Comparison of ENCODE assay signal across 9 cellular contexts in the genomic region with DNA sequence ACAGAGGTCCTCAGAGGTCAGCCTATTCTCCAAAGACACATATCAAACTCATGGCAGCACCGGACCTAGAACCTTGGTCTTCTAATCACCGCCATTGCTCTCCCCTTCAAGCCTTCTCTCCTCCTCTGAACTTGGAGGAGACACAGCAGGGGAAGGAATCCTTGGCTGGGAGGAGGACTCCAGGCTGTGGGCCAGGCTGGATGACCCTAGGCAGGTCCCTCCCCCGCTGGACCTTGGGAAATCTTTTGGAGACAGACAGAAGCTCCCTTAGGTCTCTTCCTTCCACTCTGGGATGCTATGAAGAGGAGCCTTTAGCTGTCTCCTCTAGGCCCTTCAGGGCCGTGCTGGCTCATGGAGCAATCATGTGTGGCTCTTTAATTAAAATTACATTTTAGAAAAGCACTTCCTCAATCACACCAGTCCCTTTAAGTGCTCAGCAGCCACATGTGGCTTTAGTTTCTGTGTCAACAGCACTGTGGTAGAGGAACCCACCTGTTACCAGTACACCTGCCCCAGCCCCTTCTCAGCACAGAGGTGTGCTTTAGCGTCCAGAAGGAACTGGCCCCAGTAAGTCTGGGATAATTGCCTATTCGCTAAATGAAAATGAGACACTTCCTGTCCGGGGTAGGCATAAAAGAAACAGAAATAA.
DNase-seq lines count a peak whose midpoint lies in the region; ATAC-seq and TF ChIP-seq lines count a peak whose summit lies in the region.
"Had no signal": no experiment of that assay in that cellular context is flagged by ENCODE, and none has a peak within 500 bp of the region (broad histone marks: within the 10 kb centered on the region; RNA-seq: fewer than 3 reads in every experiment).

No MANE protein-coding gene starts in this region.

- TF ChIP-seq POLR2A in spleen (IDR thresholded peaks at IDR 0.05): no peak
- no peak for TF ChIP-seq POLR2A in vagina (IDR thresholded peaks at IDR 0.05)

- POLR2A ChIA-PET in activated CD4-positive, alpha-beta memory T cell treated with anti-CD3 and anti-CD28 coated beads for 36 hours (lab: Charles Lee): no interaction called here
- POLR2A ChIA-PET in activated CD4-positive, alpha-beta memory T cell treated with anti-CD3 and anti-CD28 coated beads, Interleukin-2, amount 10 ng/mL, durations not matched to agents 7 days and 5 days (lab: Charles Lee): no interaction called here
- POLR2A ChIA-PET in activated B cell treated with CpG ODN at 0.5 μM for 24 hours (lab: Charles Lee): interaction anchor here (0.8 to 2.4 kb wide), 3 partner anchors 11 to 29 kb away, joined by 3 to 15 read pairs (median 5); no protein-coding TSS in a partner anchor

- peak; percentile 62 for ATAC-seq in HG03159 (IDR thresholded peaks at IDR 0.05; ENCODE audit: unreplicated experiment)
- ATAC-seq in activated B cell treated with CpG ODN at 0.5 μM for 24 hours (ENCODE audit: low read depth): peak; percentile 76
- no peak for ATAC-seq in foreskin keratinocyte
- no peak for ATAC-seq in HG03520 (IDR thresholded peaks at IDR 0.05; ENCODE audit: unreplicated experiment)

- peaks cover 65% of the 10 kb centered on the region for H3K36me3 Mint-ChIP-seq in activated CD4-positive, alpha-beta memory T cell treated with anti-CD3 and anti-CD28 coated beads for 36 hours
- peaks cover 92% of the 10 kb centered on the region for H3K36me3 Mint-ChIP-seq in activated CD4-positive, alpha-beta memory T cell treated with anti-CD3 and anti-CD28 coated beads, Interleukin-2, amount 10 ng/mL, durations not matched to agents 7 days and 5 days (ENCODE audit: low read depth)
- H3K36me3 Mint-ChIP-seq in activated B cell treated with CpG ODN at 0.5 μM for 24 hours (ENCODE audit: low read depth): peaks cover 90% of the 10 kb centered on the region

- no peak overlapping the region for H3K4me3 ChIP-seq in spleen
- H3K4me3 ChIP-seq in vagina: no peak overlapping the region

- peak overlapping the region; percentile 76 for H3K27ac Mint-ChIP-seq in activated CD4-positive, alpha-beta memory T cell treated with anti-CD3 and anti-CD28 coated beads for 36 hours
- no peak overlapping the region for H3K27ac Mint-ChIP-seq in activated CD4-positive, alpha-beta memory T cell treated with anti-CD3 and anti-CD28 coated beads, Interleukin-2, amount 10 ng/mL, durations not matched to agents 7 days and 5 days
- peak overlapping the region; percentile 84 for H3K27ac Mint-ChIP-seq in activated B cell treated with CpG ODN at 0.5 μM for 24 hours

- H3K27me3 Mint-ChIP-seq in activated CD4-positive, alpha-beta memory T cell treated with anti-CD3 and anti-CD28 coated beads for 36 hours: no peaks in the 10 kb centered on the region
- no peaks in the 10 kb centered on the region for H3K27me3 Mint-ChIP-seq in activated CD4-positive, alpha-beta memory T cell treated with anti-CD3 and anti-CD28 coated beads, Interleukin-2, amount 10 ng/mL, durations not matched to agents 7 days and 5 days
- no peaks in the 10 kb centered on the region for H3K27me3 Mint-ChIP-seq in activated B cell treated with CpG ODN at 0.5 μM for 24 hours

- TF ChIP-seq CTCF in activated B cell treated with CpG ODN at 0.5 μM for 24 hours (IDR thresholded peaks at IDR 0.05) (no peak), spleen (IDR thresholded peaks at IDR 0.05 in 8 of 11, conservative IDR thresholded peaks at IDR 0.05 in 3 of 11) (no peak), foreskin keratinocyte (conservative IDR thresholded peaks at IDR 0.05) (no peak), vagina (IDR thresholded peaks at IDR 0.05) (no peak)

- CTCF ChIA-PET in activated CD4-positive, alpha-beta memory T cell treated with anti-CD3 and anti-CD28 coated beads for 36 hours (lab: Charles Lee): interaction anchor here (1.1 kb wide), 1 partner anchor 17 kb away, joined by 3 read pairs; no protein-coding TSS in a partner anchor
- CTCF ChIA-PET in activated CD4-positive, alpha-beta memory T cell treated with anti-CD3 and anti-CD28 coated beads, Interleukin-2, amount 10 ng/mL, durations not matched to agents 7 days and 5 days (lab: Charles Lee): interaction anchor here (0.7 kb wide), 3 partner anchors 150 to 599 kb away, joined by 3 to 5 read pairs (median 4); no protein-coding TSS in a partner anchor
- CTCF ChIA-PET in activated B cell treated with CpG ODN at 0.5 μM for 24 hours (lab: Charles Lee): interaction anchor here (1.1 kb wide), 1 partner anchor 14 kb away, joined by 3 read pairs; no protein-coding TSS in a partner anchor

- H3K27me3 ChIP-seq in spleen (replicated peaks in 1 of 7) (no peaks in the 10 kb centered on the region), foreskin keratinocyte (no peaks in the 10 kb centered on the region), vagina (no peaks in the 10 kb centered on the region)

- DNase-seq in activated CD4-positive, alpha-beta memory T cell treated with anti-CD3 and anti-CD28 coated beads for 36 hours: no peak
- DNase-seq in activated CD4-positive, alpha-beta memory T cell treated with anti-CD3 and anti-CD28 coated beads, Interleukin-2, amount 10 ng/mL, durations not matched to agents 7 days and 5 days: no peak
- DNase-seq in activated B cell treated with CpG ODN at 0.5 μM for 24 hours (no peak), spleen (no peak), foreskin keratinocyte (no peak), vagina (ENCODE audit: extremely low spot score in 2 of 2) (no peak)
- DNase-seq: stimulated activated CD4-positive, alpha-beta T cell treated with anti-CD3 and anti-CD28 coated beads, Interleukin-15, amount 100 ng/mL, for 24 hours had no signal

- WGBS in spleen, 5 donors: 63 to 71% (median 69%) methylated on average over 6 to 7 of the region's 7 CpGs

- H3K4me1 ChIP-seq in spleen: peaks cover 16 to 93% (median 37%) of the 10 kb centered on the region in 6 donors
- no peaks in the 10 kb centered on the region for H3K4me1 ChIP-seq in foreskin keratinocyte
- no peaks in the 10 kb centered on the region for H3K4me1 ChIP-seq in vagina

- H3K4me3 Mint-ChIP-seq in activated CD4-positive, alpha-beta memory T cell treated with anti-CD3 and anti-CD28 coated beads for 36 hours: no peak overlapping the region
- no peak overlapping the region for H3K4me3 Mint-ChIP-seq in activated CD4-positive, alpha-beta memory T cell treated with anti-CD3 and anti-CD28 coated beads, Interleukin-2, amount 10 ng/mL, durations not matched to agents 7 days and 5 days
- H3K4me3 Mint-ChIP-seq in activated B cell treated with CpG ODN at 0.5 μM for 24 hours: no peak overlapping the region

- H3K27ac ChIP-seq in spleen: peak overlapping the region in 6 of 8 donors; percentile 29 to 58 (median 48)
- H3K27ac ChIP-seq in foreskin keratinocyte: no peak overlapping the region
- no peak overlapping the region for H3K27ac ChIP-seq in vagina

- H3K36me3 ChIP-seq in spleen: peaks cover 0 to 99% (median 52%) of the 10 kb centered on the region in 6 donors
- H3K36me3 ChIP-seq in vagina: peaks cover 0 to 18% of the 10 kb centered on the region in 2 donors

- H3K4me1 Mint-ChIP-seq in activated CD4-positive, alpha-beta memory T cell treated with anti-CD3 and anti-CD28 coated beads for 36 hours (ENCODE audit: low read depth): peaks cover 69% of the 10 kb centered on the region
- peaks cover 52% of the 10 kb centered on the region for H3K4me1 Mint-ChIP-seq in activated CD4-positive, alpha-beta memory T cell treated with anti-CD3 and anti-CD28 coated beads, Interleukin-2, amount 10 ng/mL, durations not matched to agents 7 days and 5 days
- H3K4me1 Mint-ChIP-seq in activated B cell treated with CpG ODN at 0.5 μM for 24 hours: peaks cover 77% of the 10 kb centered on the region

- intact Hi-C loops in activated CD4-positive, alpha-beta memory T cell treated with anti-CD3 and anti-CD28 coated beads for 36 hours (cut with micrococcal nuclease): no loop called here
- intact Hi-C loops in activated B cell treated with CpG ODN at 0.5 μM for 24 hours (cut with micrococcal nuclease): loop anchor here (1.0 to 2.0 kb wide), 2 partner anchors 11 to 29 kb away; no protein-coding TSS in a partner anchor
- intact Hi-C loops in spleen (cut with DNase I; ENCODE audit: low total_unique reads): no loop called here
- intact Hi-C loops in vagina (cut with DNase I): no loop called here

- no peaks in the 10 kb centered on the region for H3K9me3 Mint-ChIP-seq in activated CD4-positive, alpha-beta memory T cell treated with anti-CD3 and anti-CD28 coated beads for 36 hours
- no peaks in the 10 kb centered on the region for H3K9me3 Mint-ChIP-seq in activated CD4-positive, alpha-beta memory T cell treated with anti-CD3 and anti-CD28 coated beads, Interleukin-2, amount 10 ng/mL, durations not matched to agents 7 days and 5 days
- H3K9me3 Mint-ChIP-seq in activated B cell treated with CpG ODN at 0.5 μM for 24 hours: no peaks in the 10 kb centered on the region

- H3K9me3 ChIP-seq in spleen: no peaks in the 10 kb centered on the region
- no peaks in the 10 kb centered on the region for H3K9me3 ChIP-seq in vagina

Comparison
In these comparisons a context has a peak if more than half of its experiments do, and no peak if none do; other contexts are left out.
1. ATAC-seq: peak in HG03159 (single experiment) and activated B cell treated with CpG ODN at 0.5 μM for 24 hours (single experiment); none in foreskin keratinocyte (single experiment) and HG03520 (single experiment).
2. H3K27ac ChIP-seq: peak in spleen (6 of 8); none in foreskin keratinocyte (single experiment) and vagina (single experiment).